ENCODE assay signal across 8 cellular contexts in genomic region chr9:4740373-4740622, GRCh38. TPM values are rescaled to one million over a fixed set of nuclear protein-coding genes. Genes with fewer than 3 reads are reported as not detected.
DNase-seq lines count a peak whose midpoint lies in the region; ATAC-seq and TF ChIP-seq lines count a peak whose summit lies in the region.

No MANE protein-coding gene starts in this region.

- DNase-seq in NCI-H1092 (lab: John Stamatoyannopoulos, UW) (peak; percentile 41), nephron progenitor cell (no peak), NCI-H446 treated with DMSO at 0.1 percent for 48 hours (lab: John Stamatoyannopoulos, UW) (no peak), NOMO-1 (lab: John Stamatoyannopoulos, UW; ENCODE audit: unreplicated experiment in 2 of 2) (no peak)

- H3K27ac Mint-ChIP-seq in nephron progenitor cell: peak overlapping the region; percentile 65

- peaks cover 2% of the 10 kb centered on the region for H3K27me3 Mint-ChIP-seq in nephron progenitor cell (ENCODE audit: low read depth, poor library complexity)

- no peaks in the 10 kb centered on the region for H3K27me3 ChIP-seq in DOHH2 (ENCODE audit: control insufficient read depth, low read length)
- peaks cover 7% of the 10 kb centered on the region for H3K27me3 ChIP-seq in ectodermal cell (ENCODE audit: control insufficient read depth, insufficient read depth, low read length, poor library complexity, severe bottlenecking)

- WGBS in ectodermal cell, 2 experiments: 0 to 9% methylated on average over 4 to 5 of the region's 5 CpGs

- ATAC-seq in GM21367 (IDR thresholded peaks at IDR 0.05; ENCODE audit: unreplicated experiment) (no peak), HG03521 (IDR thresholded peaks at IDR 0.05; ENCODE audit: unreplicated experiment) (no peak)

- H3K9me2 ChIP-seq in DOHH2 (replicated peaks; ENCODE audit: control insufficient read depth, low read length): no peaks in the 10 kb centered on the region

- H3F3A ChIP-seq in DOHH2 (ENCODE audit: control insufficient read depth, insufficient read depth): no peaks in the 10 kb centered on the region

- H3K27ac ChIP-seq in DOHH2 (ENCODE audit: low read depth, low read length) (peak overlapping the region; percentile 73), ectodermal cell (ENCODE audit: insufficient read depth, low read depth, low read length, poor library complexity, severe bottlenecking) (no peak overlapping the region)

- peaks cover 17% of the 10 kb centered on the region for H3K36me3 Mint-ChIP-seq in nephron progenitor cell (ENCODE audit: low read depth)

- H3K36me3 ChIP-seq in DOHH2 (ENCODE audit: control insufficient read depth, low read length) (peaks cover 19% of the 10 kb centered on the region), ectodermal cell (ENCODE audit: control insufficient read depth, insufficient read depth, low read length) (no peaks in the 10 kb centered on the region)

- H3K79me2 ChIP-seq in DOHH2 (ENCODE audit: control insufficient read depth, low read length): peaks cover 62% of the 10 kb centered on the region

- peaks cover 12% of the 10 kb centered on the region; the same call in 1 of the 2 replicates for H4K20me1 ChIP-seq in DOHH2 (ENCODE audit: control insufficient read depth, insufficient read depth, low read depth, low read length)

- no peak for TF ChIP-seq CTCF in DOHH2 (IDR thresholded peaks at IDR 0.05; ENCODE audit: low read depth, low read length, poor library complexity, severe bottlenecking)
- TF ChIP-seq CTCF in nephron progenitor cell (IDR thresholded peaks at IDR 0.05): no peak

- peaks cover 22% of the 10 kb centered on the region for H3K4me1 ChIP-seq in DOHH2 (ENCODE audit: control insufficient read depth, low read length)
- H3K4me1 ChIP-seq in ectodermal cell (ENCODE audit: control insufficient read depth, insufficient read depth, low read length): no peaks in the 10 kb centered on the region

- peak overlapping the region; percentile 92 for H3K4me2 ChIP-seq in DOHH2 (ENCODE audit: low read length)

- H3K9me3 ChIP-seq in DOHH2 (ENCODE audit: control insufficient read depth, insufficient read depth, low read length) (no peaks in the 10 kb centered on the region), ectodermal cell (ENCODE audit: control insufficient read depth, low read length) (no peaks in the 10 kb centered on the region)

- peaks cover 28% of the 10 kb centered on the region for H3K4me1 Mint-ChIP-seq in nephron progenitor cell

- H3K9me3 Mint-ChIP-seq in nephron progenitor cell: no peaks in the 10 kb centered on the region

- H3K4me3 ChIP-seq in DOHH2 (ENCODE audit: low read length) (peak overlapping the region; percentile 99), ectodermal cell (ENCODE audit: insufficient read depth, low read depth, low read length) (peak overlapping the region; percentile 62)

- peak overlapping the region; percentile 93 for H3K4me3 Mint-ChIP-seq in nephron progenitor cell

RNA-seq across cellular contexts. Expression of gene AK3, which starts 0.7 kb away (rescaled TPM):
- 31.8 TPM for polyA plus RNA-seq in ectodermal cell (2013, experiment 1 of 4)
- 33.1 TPM for polyA plus RNA-seq in ectodermal cell (2013, experiment 2 of 4)
- 29.8 TPM for polyA plus RNA-seq in ectodermal cell (2013, experiment 3 of 4)
- 31.7 TPM for polyA plus RNA-seq in ectodermal cell (2013, experiment 4 of 4)

RNA-seq across cellular contexts. Expression of gene RCL1, which starts 52.4 kb away (rescaled TPM):
- 22.2 TPM for polyA plus RNA-seq in ectodermal cell (2013, experiment 1 of 4)
- 23.1 TPM for polyA plus RNA-seq in ectodermal cell (2013, experiment 2 of 4)
- polyA plus RNA-seq in ectodermal cell (2013, experiment 3 of 4): 18.7 TPM
- polyA plus RNA-seq in ectodermal cell (2013, experiment 4 of 4): 20.3 TPM
